In genomic region chr14:22919601-22919921, GRCh38 we compare ENCODE assay signal across 7 cellular contexts. TPM values are rescaled to one million over a fixed set of nuclear protein-coding genes. Genes with fewer than 3 reads are reported as not detected.
A peak's percentile ranks its signal among the peaks of the same experiment; 100 is the strongest.
DNase-seq lines count a peak whose midpoint lies in the region; ATAC-seq and TF ChIP-seq lines count a peak whose summit lies in the region.

No MANE protein-coding gene starts in this region.

- DNase-seq in PC-9 (no peak), fibroblast of lung (ENCODE audit: low read depth in 2 of 2) (no peak), sciatic nerve (ENCODE audit: low spot score) (peak; percentile 65), NCI-H345 (lab: John Stamatoyannopoulos, UW) (no peak), NCI-H187 (lab: John Stamatoyannopoulos, UW) (no peak)

- peaks cover 10% of the 10 kb centered on the region; the same call in 1 of the 2 replicates for H3K36me3 ChIP-seq in PC-9 (ENCODE audit: low read depth)
- H3K36me3 ChIP-seq in fibroblast of lung (ENCODE audit: control insufficient read depth, insufficient read depth, low read length), result peaks cover 7% of the 10 kb centered on the region

- H3K27me3 ChIP-seq in PC-9 (ENCODE audit: insufficient read depth, low read depth) (no peaks in the 10 kb centered on the region), fibroblast of lung (ENCODE audit: control insufficient read depth, insufficient read depth, low read length) (no peaks in the 10 kb centered on the region)

- POLR2A ChIA-PET in PC-9 (lab: Charles Lee; ENCODE audit: unreplicated experiment), result no interaction called here

- peak overlapping the region; percentile 65 for H3K4me2 ChIP-seq in PC-9
- peak overlapping the region; percentile 36 for H3K4me2 ChIP-seq in fibroblast of lung (ENCODE audit: extremely low read depth, insufficient read depth, low read length)

- TSS peak; percentile 97 for BruUV-seq in PC-9 (replicated peaks; lab: Mats Ljungman, UMichigan)

- intact Hi-C loops in PC-9 (cut with micrococcal nuclease; ENCODE audit: unreplicated experiment), result loop anchor here (5.0 kb wide), 1 partner anchor 47 kb away; the partner anchor contains the start of gene LRP10
- intact Hi-C loops in sciatic nerve (cut with DNase I), result no loop called here

- H2AFZ ChIP-seq in PC-9 (no peak overlapping the region), fibroblast of lung (ENCODE audit: low read length) (peak overlapping the region; percentile 34)

- H3K9me3 ChIP-seq in PC-9 (ENCODE audit: insufficient read depth, low read depth) (no peaks in the 10 kb centered on the region), fibroblast of lung (ENCODE audit: control insufficient read depth, insufficient read depth, low read depth, low read length) (no peaks in the 10 kb centered on the region)

- H3K9me2 ChIP-seq in PC-9 (ENCODE audit: insufficient read depth), result no peaks in the 10 kb centered on the region

- CTCF ChIA-PET in PC-9 (lab: Charles Lee), result interaction anchor here (0.7 kb wide), 1 partner anchor 587 kb away, joined by 3 read pairs; no protein-coding TSS in a partner anchor

- H3K27ac ChIP-seq in PC-9 (no peak overlapping the region), fibroblast of lung (ENCODE audit: insufficient read depth, low read length) (peak overlapping the region; percentile 68)

- ATAC-seq in GM21619 (IDR thresholded peaks at IDR 0.05; ENCODE audit: unreplicated experiment) (peak; percentile 7), sciatic nerve (no peak), HG03469 (IDR thresholded peaks at IDR 0.05; ENCODE audit: unreplicated experiment) (no peak)

- H3K9ac ChIP-seq in fibroblast of lung (ENCODE audit: insufficient read depth, low read length), result peak overlapping the region; percentile 62

- no peaks in the 10 kb centered on the region for H4K20me1 ChIP-seq in PC-9 (ENCODE audit: insufficient read depth)
- H4K20me1 ChIP-seq in fibroblast of lung (ENCODE audit: control insufficient read depth, extremely low read depth, insufficient read depth, low read length), result no peaks in the 10 kb centered on the region

- H3K4me1 ChIP-seq in PC-9 (replicated peaks; ENCODE audit: insufficient read depth) (peaks cover 9% of the 10 kb centered on the region), fibroblast of lung (ENCODE audit: control insufficient read depth, extremely low read depth, insufficient read depth, low read length) (no peaks in the 10 kb centered on the region)

- H3K79me2 ChIP-seq in PC-9 (ENCODE audit: low read depth), result peaks cover 37% of the 10 kb centered on the region
- peaks cover 18% of the 10 kb centered on the region for H3K79me2 ChIP-seq in fibroblast of lung (ENCODE audit: control insufficient read depth, insufficient read depth, low read length)

- H3F3A ChIP-seq in PC-9 (ENCODE audit: insufficient read depth, low read depth), result peaks cover 19% of the 10 kb centered on the region

- H3K4me3 ChIP-seq in PC-9, result peak overlapping the region; percentile 26; the same call in 1 of the 2 replicates
- H3K4me3 ChIP-seq in fibroblast of lung (replicated peaks in 1 of 4; ENCODE audit: control extremely low read depth in 1 of 4, insufficient read depth in 1 of 4, low read depth in 3 of 4, low read length in 4 of 4), result peak overlapping the region in 3 of 4 experiments; percentile 3 to 53 (median 39)

- TF ChIP-seq CTCF in PC-9 (conservative IDR thresholded peaks at IDR 0.05) (no peak), fibroblast of lung (conservative IDR thresholded peaks at IDR 0.05 in 1 of 2, IDR thresholded peaks at IDR 0.05 in 1 of 2; ENCODE audit: low read depth in 1 of 2, low read length in 2 of 2) (no peak)

RNA-seq across cellular contexts. Expression of gene RBM23, which starts 0.6 kb away (rescaled TPM):
- total RNA-seq in PC-9 (2021) (68.7 and 76.5 TPM in 2 replicates), fibroblast of lung (44.9 and 51.0 TPM in 2 replicates), sciatic nerve (87.3 TPM)
- polyA plus RNA-seq in fibroblast of lung, result 85.0 and 85.3 TPM in 2 replicates
- polyA plus RNA-seq in fibroblast of lung (2012), result 43.9 and 46.4 TPM in 2 replicates
- polyA minus RNA-seq in fibroblast of lung (ENCODE audit: low replicate concordance), result 45.9 and 58.8 TPM in 2 replicates

RNA-seq across cellular contexts. Expression of gene PRMT5, which starts 9.6 kb away (rescaled TPM):
- 58.6 and 73.2 TPM in 2 replicates for total RNA-seq in PC-9 (2021)
- total RNA-seq in fibroblast of lung, result 50.3 and 54.8 TPM in 2 replicates
- polyA plus RNA-seq in fibroblast of lung, result 91.7 and 136 TPM in 2 replicates
- 76.2 and 138 TPM in 2 replicates for polyA plus RNA-seq in fibroblast of lung (2012)
- 184 and 335 TPM in 2 replicates for polyA minus RNA-seq in fibroblast of lung (ENCODE audit: low replicate concordance)
- total RNA-seq in sciatic nerve, result 44.6 TPM

RNA-seq across cellular contexts. Expression of gene REM2, which starts 36.5 kb away (rescaled TPM):
- total RNA-seq in PC-9 (2021), result 0.50 and 0.98 TPM in 2 replicates
- total RNA-seq in fibroblast of lung, result 0.17 and 0.26 TPM in 2 replicates
- 0.02 and 0.06 TPM in 2 replicates for polyA plus RNA-seq in fibroblast of lung
- polyA plus RNA-seq in fibroblast of lung (2012), result 0.10 and 0.15 TPM in 2 replicates
- polyA minus RNA-seq in fibroblast of lung (ENCODE audit: low replicate concordance), result not detected in 2 replicates
- total RNA-seq in sciatic nerve, result 0.62 TPM

RNA-seq across cellular contexts. Expression of gene HAUS4, which starts 37.3 kb away (rescaled TPM):
- total RNA-seq in PC-9 (2021) (23.1 and 36.0 TPM in 2 replicates), fibroblast of lung (47.9 and 53.9 TPM in 2 replicates), sciatic nerve (39.9 TPM)
- polyA plus RNA-seq in fibroblast of lung, result 21.9 and 25.8 TPM in 2 replicates
- 19.7 and 25.0 TPM in 2 replicates for polyA plus RNA-seq in fibroblast of lung (2012)
- polyA minus RNA-seq in fibroblast of lung (ENCODE audit: low replicate concordance), result 5.9 and 17.1 TPM in 2 replicates

RNA-seq across cellular contexts. Expression of gene LRP10, which starts 48.0 kb away (rescaled TPM):
- 59.0 and 61.6 TPM in 2 replicates for total RNA-seq in PC-9 (2021)
- 71.9 and 95.5 TPM in 2 replicates for total RNA-seq in fibroblast of lung
- 100 and 130 TPM in 2 replicates for polyA plus RNA-seq in fibroblast of lung
- 143 and 172 TPM in 2 replicates for polyA plus RNA-seq in fibroblast of lung (2012)
- 703 and 794 TPM in 2 replicates for polyA minus RNA-seq in fibroblast of lung (ENCODE audit: low replicate concordance)
- total RNA-seq in sciatic nerve, result 106 TPM
